In genomic region chr3:35789039-35789438, GRCh38 we compare ENCODE assay signal across 20 cellular contexts.
DNase-seq lines count a peak whose midpoint lies in the region; ATAC-seq, FAIRE-seq and TF ChIP-seq lines count a peak whose summit lies in the region.
"Had no signal": no experiment of that assay in that cellular context is flagged by ENCODE, and none has a peak within 500 bp of the region (broad histone marks: within the 10 kb centered on the region; RNA-seq: fewer than 3 reads in every experiment).

No MANE protein-coding gene starts in this region.

- no peak overlapping the region for H2AFZ ChIP-seq in HepG2 (ENCODE audit: low read length)

- H3K36me3 ChIP-seq in right lobe of liver (no peaks in the 10 kb centered on the region), HepG2 (replicated peaks in 1 of 2; ENCODE audit: control insufficient read depth in 1 of 2, insufficient read depth in 2 of 2, low read length in 2 of 2) (no peaks in the 10 kb centered on the region)
- H3K36me3 ChIP-seq: BE2C, SJCRH30 had no signal

- DNase-seq in right lobe of liver, result no peak
- no peak for DNase-seq in HepG2 (ENCODE audit: low spot score)
- DNase-seq in cerebellar cortex (ENCODE audit: low spot score), result peak; percentile 54
- no peak for DNase-seq in stimulated activated CD4-positive, alpha-beta T cell treated with anti-CD3 and anti-CD28 coated beads, Interleukin-1b, Interleukin-23, amount 100 ng/mL, for 48 hours
- no peak for DNase-seq in NCI-H69 (lab: John Stamatoyannopoulos, UW)
- DNase-seq in stimulated activated CD4-positive, alpha-beta T cell treated with anti-CD3 and anti-CD28 coated beads, Interleukin-4, amount 100 ng/mL, for 4 hours, result no peak
- DNase-seq: BE2C, EL, GOT3, HCEC 1CT, Karpas-422, NCI-H1417, NCI-H1694 treated with DMSO at 0.1 percent for 48 hours, NCI-H2081 treated with DMSO at 0.1 percent for 48 hours, SJCRH30 had no signal

- TF ChIP-seq POLR2A in right lobe of liver (IDR thresholded peaks at IDR 0.05), result no peak
- no peak for TF ChIP-seq POLR2A in HepG2 (IDR thresholded peaks at IDR 0.05; ENCODE audit: insufficient read depth in 1 of 2, low read depth in 2 of 2, low read length in 2 of 2)

- CTCF ChIA-PET in HepG2 (lab: Yijun Ruan, JAX; ENCODE audit: low intra/inter-chr PET ratio, low total read pairs), result no interaction called here

- H3K4me3 ChIP-seq in right lobe of liver (no peak overlapping the region), HepG2 (replicated peaks in 1 of 3; ENCODE audit: insufficient read depth in 1 of 3, low read depth in 2 of 3, low read length in 3 of 3) (no peak overlapping the region)
- H3K4me3 ChIP-seq: A549, SJCRH30 had no signal

- TF ChIP-seq RAD21 in HepG2 (CRISPR knock-in tag; IDR thresholded peaks at IDR 0.05), result no peak

- H3K9ac ChIP-seq in HepG2 (ENCODE audit: insufficient read depth, low read depth, low read length), result no peak overlapping the region

- FAIRE-seq in HepG2 (lab: Jason Lieb, UNC), result no peak
- FAIRE-seq: A549, D721Med, GM19239 had no signal

- peak overlapping the region in 1 of 3 experiments; percentile 60 for H3K4me3 Mint-ChIP-seq in nephron

- H3K4me1 ChIP-seq in right lobe of liver (peaks cover 0 to 1% (median 0%) of the 10 kb centered on the region in 4 donors), HepG2 (ENCODE audit: insufficient read depth, low read length) (no peaks in the 10 kb centered on the region)
- H3K4me1 ChIP-seq: A549, BE2C, SJCRH30 had no signal

- BruUV-seq in HepG2 (replicated peaks; lab: Mats Ljungman, UMichigan), result no TSS peak

- H3K27ac ChIP-seq in right lobe of liver (no peak overlapping the region), HepG2 (ENCODE audit: extremely low read length, insufficient read depth, low read length) (no peak overlapping the region)
- H3K27ac ChIP-seq: A549, RWPE1, SJCRH30 had no signal

- H3K4me2 ChIP-seq in HepG2 (ENCODE audit: low read depth, low read length), result no peak overlapping the region
- H3K4me2 ChIP-seq: A549 had no signal

- ATAC-seq in right lobe of liver (peak in 3 of 4 donors; percentile 35 to 38 (median 36)), HepG2 (no peak)
- ATAC-seq: A549 had no signal

- H4K20me1 ChIP-seq in HepG2 (ENCODE audit: insufficient read depth, low read length), result no peaks in the 10 kb centered on the region

- WGBS in right lobe of liver (ENCODE audit: insufficient coverage, low coverage, low lambda C conversion rate, missing lambda C conversion rate), result 21% methylated on average over 2 of the region's 2 CpGs
- WGBS in HepG2 (ENCODE audit: low lambda C conversion rate), result 31% methylated on average over 2 of the region's 2 CpGs

- POLR2A ChIA-PET in HepG2 (lab: Yijun Ruan, JAX), result no interaction called here

- in situ Hi-C loops in HepG2 (cut with HindIII; ENCODE audit: extremely low pct_ligation_motif_present, low pct_unique_long_range_greater_than_20kb), result no loop called here

- intact Hi-C loops in right lobe of liver (cut with DNase I) (no loop called here), HepG2 (cut with micrococcal nuclease; ENCODE audit: unreplicated experiment) (no loop called here)

- no peak for TF ChIP-seq EP300 in HepG2 (IDR thresholded peaks at IDR 0.05; ENCODE audit: low read depth in 2 of 2, low read length in 2 of 2)
- TF ChIP-seq EP300 in HepG2 (CRISPR knock-in tag; IDR thresholded peaks at IDR 0.05; ENCODE audit: borderline replicate concordance), result no peak

- peak overlapping the region in 2 of 3 experiments; percentile 28 to 47 for H3K27ac Mint-ChIP-seq in nephron

- peaks cover 39% of the 10 kb centered on the region for H3K4me1 Mint-ChIP-seq in nephron

- no peaks in the 10 kb centered on the region for H3K27me3 Mint-ChIP-seq in nephron (ENCODE audit: low read depth)

- H3K9me3 ChIP-seq in right lobe of liver, result no peaks in the 10 kb centered on the region
- H3K9me3 ChIP-seq in HepG2 (ENCODE audit: low read length), result peaks cover 22% of the 10 kb centered on the region
- H3K9me3 ChIP-seq: A549, BE2C, SJCRH30 had no signal

- TF ChIP-seq CTCF in right lobe of liver (IDR thresholded peaks at IDR 0.05), result no peak
- TF ChIP-seq CTCF in HepG2 (CRISPR knock-in tag; IDR thresholded peaks at IDR 0.05), result no peak
- no peak for TF ChIP-seq CTCF in nephron (IDR thresholded peaks at IDR 0.05; ENCODE audit: unreplicated experiment in 3 of 3)

- H3K79me2 ChIP-seq in HepG2 (ENCODE audit: insufficient read depth, low read length), result no peaks in the 10 kb centered on the region

- H3K36me3 Mint-ChIP-seq in nephron (ENCODE audit: low read depth), result no peaks in the 10 kb centered on the region

- H3K27me3 ChIP-seq in right lobe of liver (no peaks in the 10 kb centered on the region), HepG2 (ENCODE audit: control insufficient read depth in 1 of 2, insufficient read depth in 2 of 2, low read length in 2 of 2) (no peaks in the 10 kb centered on the region; a peak in 1 of 5 replicates)
- H3K27me3 ChIP-seq: BE2C, SJCRH30 had no signal

- no peaks in the 10 kb centered on the region for H3K9me3 Mint-ChIP-seq in nephron

TF ChIP-seq in HepG2, 621 proteins besides CTCF, POLR2A, EP300 and RAD21:
- TF ChIP-seq SMARCC2 (IDR thresholded peaks at IDR 0.05), result no peak
- TF ChIP-seq RARG (CRISPR knock-in tag; IDR thresholded peaks at IDR 0.05; ENCODE audit: low read depth), result no peak
- TF ChIP-seq ZSCAN9 (CRISPR knock-in tag; IDR thresholded peaks at IDR 0.05; ENCODE audit: borderline replicate concordance), result no peak
- no peak for TF ChIP-seq ZNF12 (CRISPR knock-in tag; IDR thresholded peaks at IDR 0.05)
- no peak for TF ChIP-seq GTF3A (CRISPR knock-in tag; conservative IDR thresholded peaks at IDR 0.05)
- TF ChIP-seq ZNF547 (CRISPR knock-in tag; IDR thresholded peaks at IDR 0.05), result no peak
- no peak for TF ChIP-seq ZNF749 (CRISPR knock-in tag; IDR thresholded peaks at IDR 0.05; ENCODE audit: borderline replicate concordance)
- no peak for TF ChIP-seq ZHX2 (IDR thresholded peaks at IDR 0.05; ENCODE audit: low read depth)
- no peak for TF ChIP-seq ZHX2 (CRISPR knock-in tag; IDR thresholded peaks at IDR 0.05; ENCODE audit: borderline replicate concordance)
- no peak for TF ChIP-seq TEF (CRISPR knock-in tag; IDR thresholded peaks at IDR 0.05)
- no peak for TF ChIP-seq PBX3 (CRISPR knock-in tag; IDR thresholded peaks at IDR 0.05; ENCODE audit: borderline replicate concordance)
- TF ChIP-seq ZBTB8A (CRISPR knock-in tag; IDR thresholded peaks at IDR 0.05; ENCODE audit: borderline replicate concordance, low read depth), result no peak
TF ChIP-seq in HepG2: peak in this region for 0.
